In genomic region chr7:208816-209215, GRCh38 we compare ENCODE assay signal across 34 cellular contexts.
"Had no signal": no experiment of that assay in that cellular context is flagged by ENCODE, and none has a peak within 500 bp of the region (broad histone marks: within the 10 kb centered on the region; RNA-seq: fewer than 3 reads in every experiment).

No MANE protein-coding gene starts in this region.

- H3K27me3 ChIP-seq: adrenal gland, body of pancreas, brain microvascular endothelial cell, breast epithelium had no signal

- FAIRE-seq: astrocyte, colon, TTC549 had no signal

- H3K4me1 ChIP-seq: adrenal gland, body of pancreas, breast epithelium had no signal

- H3K36me3 ChIP-seq: breast epithelium had no signal

- DNase-seq: activated B cell treated with CpG ODN at 0.5 μM for 24 hours; activated CD4-positive, alpha-beta memory T cell treated with anti-CD3 and anti-CD28 coated beads for 36 hours; activated CD4-positive, alpha-beta T cell treated with anti-CD3 and anti-CD28 coated beads for 4 hours; activated CD4-positive, alpha-beta T cell treated with anti-CD3 and anti-CD28 coated beads, Interleukin-2, amount 10 ng/mL, durations not matched to agents 24 days and 14 days; activated CD4-positive, alpha-beta T cell treated with anti-CD3 and anti-CD28 coated beads, Interleukin-2, amount 50 U/mL, for 1 hour; activated CD4-positive, alpha-beta T cell treated with anti-CD3 and anti-CD28 coated beads, Interleukin-2, amount 50 U/mL, for 4 hours; activated CD4-positive, CD25-positive, alpha-beta regulatory T cell treated with anti-CD3 and anti-CD28 coated beads, Interleukin-2, amount 50 U/mL, for 72 hours; activated CD8-positive, alpha-beta memory T cell treated with anti-CD3 and anti-CD28 coated beads, Interleukin-2, amount 50 U/mL, for 4 hours; activated CD8-positive, alpha-beta T cell treated with anti-CD3 and anti-CD28 coated beads for 36 hours; activated effector memory CD4-positive, alpha-beta T cell treated with anti-CD3 and anti-CD28 coated beads, Interleukin-2, amount 50 U/mL, for 16 hours; activated gamma-delta T cell treated with Interleukin-2 at 50 U/mL for 16 hours; activated naive CD4-positive, alpha-beta T cell; activated naive CD4-positive, alpha-beta T cell treated with anti-CD3 and anti-CD28 coated beads for 36 hours; activated naive CD4-positive, alpha-beta T cell treated with anti-CD3 and anti-CD28 coated beads, Interleukin-2, amount 50 U/mL, for 16 hours; activated naive CD8-positive, alpha-beta T cell treated with anti-CD3 and anti-CD28 coated beads for 36 hours; activated T-cell treated with anti-CD3 and anti-CD28 coated beads for 4 hours; activated T-cell treated with anti-CD3 and anti-CD28 coated beads, Interleukin-2, amount 50 U/mL, for 1 hour; activated T-cell treated with anti-CD3 and anti-CD28 coated beads, Interleukin-2, amount 50 U/mL, for 4 hours; activated T-cell treated with anti-CD3 and anti-CD28 coated beads, Interleukin-2, amount 50 U/mL, for 72 hours; adrenal gland; amniotic stem cell; aorta; body of pancreas; brain microvascular endothelial cell; central memory CD4-positive, alpha-beta T cell; T-helper 2 cell; T-helper 9 cell had no signal

- ATAC-seq: activated CD8-positive, alpha-beta T cell treated with anti-CD3 and anti-CD28 coated beads for 36 hours; activated naive CD4-positive, alpha-beta T cell treated with anti-CD3 and anti-CD28 coated beads, Interleukin-2, amount 50 U/mL, for 72 hours; activated T-cell treated with anti-CD3 and anti-CD28 coated beads, Interleukin-2, amount 50 U/mL, for 4 hours; activated T-cell treated with anti-CD3 and anti-CD28 coated beads, Interleukin-2, amount 50 U/mL, for 72 hours; activated T-helper 17 cell treated with anti-CD3 and anti-CD28 coated beads, Interleukin-2, amount 50 U/mL, for 72 hours; body of pancreas had no signal

- H3K9me3 ChIP-seq: adrenal gland, body of pancreas, breast epithelium had no signal

- H3K27ac ChIP-seq: adrenal gland, body of pancreas, brain microvascular endothelial cell, VCaP had no signal

- H3K4me3 ChIP-seq: adrenal gland, body of pancreas, breast epithelium had no signal
